ENCODE assay signal across 1 cellular context in genomic region chr4:137651128-137651527, GRCh38.
TF ChIP-seq lines count a peak whose summit lies in the region.

No MANE protein-coding gene starts in this region.

TF ChIP-seq in GM12878, 131 proteins besides CTCF, POLR2A, EP300 and RAD21 (continued from another document):
- no peak for TF ChIP-seq ZBTB40 (IDR thresholded peaks at IDR 0.05; ENCODE audit: borderline replicate concordance)
- no peak for TF ChIP-seq SMAD5 (IDR thresholded peaks at IDR 0.05; ENCODE audit: low read depth)
- TF ChIP-seq TARDBP (IDR thresholded peaks at IDR 0.05; ENCODE audit: borderline replicate concordance): no peak
- no peak for TF ChIP-seq KAT2A (conservative IDR thresholded peaks at IDR 0.05; ENCODE audit: control insufficient read depth, low read depth, low read length)
- no peak for TF ChIP-seq RELA (IDR thresholded peaks at IDR 0.05; ENCODE audit: borderline replicate concordance, partially characterized antibody)
- TF ChIP-seq ZNF622 (IDR thresholded peaks at IDR 0.05): no peak
- no peak for TF ChIP-seq SIN3A (IDR thresholded peaks at IDR 0.05; ENCODE audit: low read depth, low read length)
- no peak for TF ChIP-seq NKRF (conservative IDR thresholded peaks at IDR 0.05)
- TF ChIP-seq EGR1 (IDR thresholded peaks at IDR 0.05; ENCODE audit: borderline replicate concordance in 1 of 2, low read depth in 2 of 2, low read length in 2 of 2): no peak
- TF ChIP-seq ZNF207 (IDR thresholded peaks at IDR 0.05; ENCODE audit: borderline replicate concordance): no peak
- TF ChIP-seq GATAD2B (conservative IDR thresholded peaks at IDR 0.05; ENCODE audit: low read depth): no peak
TF ChIP-seq in GM12878: peak in this region for 0.
